Comparison of ENCODE assay signal across 1 cellular context in the genomic region with DNA sequence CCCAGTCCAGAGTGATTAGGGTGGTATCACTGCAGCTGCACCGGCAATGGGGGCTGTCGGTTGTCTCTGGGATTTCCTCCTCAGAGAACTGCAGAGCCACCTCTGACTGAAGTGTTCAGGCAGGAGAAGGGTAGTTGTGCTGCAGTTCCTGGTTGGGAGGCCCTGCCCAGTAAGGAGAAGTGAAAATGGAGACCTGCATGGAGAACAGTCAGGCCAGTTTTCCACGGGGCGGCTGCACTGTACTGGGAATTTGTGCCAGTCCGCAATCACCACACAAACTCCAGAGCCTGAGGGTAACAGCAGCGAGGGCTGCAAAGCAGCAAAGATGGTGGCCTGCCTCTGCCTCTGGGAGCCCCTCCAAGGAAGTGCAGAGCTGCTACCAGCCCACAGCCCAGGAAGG.
TF ChIP-seq lines count a peak whose summit lies in the region.

No MANE protein-coding gene starts in this region.

TF ChIP-seq in IMR-90, 13 proteins besides CTCF, POLR2A, EP300 and RAD21 (continued from another document):
- TF ChIP-seq, protein P1, sequence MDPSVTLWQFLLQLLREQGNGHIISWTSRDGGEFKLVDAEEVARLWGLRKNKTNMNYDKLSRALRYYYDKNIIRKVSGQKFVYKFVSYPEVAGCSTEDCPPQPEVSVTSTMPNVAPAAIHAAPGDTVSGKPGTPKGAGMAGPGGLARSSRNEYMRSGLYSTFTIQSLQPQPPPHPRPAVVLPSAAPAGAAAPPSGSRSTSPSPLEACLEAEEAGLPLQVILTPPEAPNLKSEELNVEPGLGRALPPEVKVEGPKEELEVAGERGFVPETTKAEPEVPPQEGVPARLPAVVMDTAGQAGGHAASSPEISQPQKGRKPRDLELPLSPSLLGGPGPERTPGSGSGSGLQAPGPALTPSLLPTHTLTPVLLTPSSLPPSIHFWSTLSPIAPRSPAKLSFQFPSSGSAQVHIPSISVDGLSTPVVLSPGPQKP (IDR thresholded peaks at IDR 0.05; ENCODE audit: borderline replicate concordance, low read depth, low read length) = no peak
- TF ChIP-seq SMC3 (IDR thresholded peaks at IDR 0.05; ENCODE audit: low read depth, low read length) (no peak), CHD1 (IDR thresholded peaks at IDR 0.05; ENCODE audit: low read depth, low read length) (no peak)
